In genomic region chr5:98709681-98710080, GRCh38 we compare ENCODE assay signal across 23 cellular contexts.
A peak's percentile ranks its signal among the peaks of the same experiment; 100 is the strongest.
DNase-seq lines count a peak whose midpoint lies in the region; TF ChIP-seq lines count a peak whose summit lies in the region.
"Had no signal": no experiment of that assay in that cellular context is flagged by ENCODE, and none has a peak within 500 bp of the region (broad histone marks: within the 10 kb centered on the region; RNA-seq: fewer than 3 reads in every experiment).

No MANE protein-coding gene starts in this region.

- no peak overlapping the region for H3K4me3 ChIP-seq in dorsolateral prefrontal cortex
- H3K4me3 ChIP-seq: A549, BLaER1, GM12878 had no signal

- DNase-seq in OCI-M1 (lab: John Stamatoyannopoulos, UW): peak; percentile 31
- DNase-seq in amniotic epithelial cell (ENCODE audit: low read depth): peak; percentile 53
- peak; percentile 16 for DNase-seq in iris pigment epithelial cell (ENCODE audit: low read depth)
- DNase-seq in NCI-H748 (lab: John Stamatoyannopoulos, UW; ENCODE audit: unreplicated experiment): no peak
- no peak for DNase-seq in stimulated activated CD4-positive, alpha-beta T cell treated with anti-CD3 and anti-CD28 coated beads, Interleukin-2, amount 100 ng/mL, for 24 hours
- no peak for DNase-seq in dorsolateral prefrontal cortex
- DNase-seq: BE2C; C1 segment of cervical spinal cord; CD4-positive, alpha-beta memory T cell; CD4-positive, CD25-positive, alpha-beta regulatory T cell; CD8-positive, alpha-beta memory T cell; COR-L47; DMS 273 treated with DMSO at 0.1 percent for 48 hours; DMS153; DMS53; DMS79; DND-41; EL; GDM1 had no signal

- intact Hi-C loops in dorsolateral prefrontal cortex (cut with DNase I): no loop called here

- TF ChIP-seq CTCF in dorsolateral prefrontal cortex (IDR thresholded peaks at IDR 0.05 in 54 of 56, conservative IDR thresholded peaks at IDR 0.05 in 2 of 56; ENCODE audit: low read depth in 1 of 56, partially characterized antibody in 56 of 56): no peak

- H3K27me3 ChIP-seq in dorsolateral prefrontal cortex: no peaks in the 10 kb centered on the region
- H3K27me3 ChIP-seq: BE2C, BLaER1 had no signal

- H3K27ac ChIP-seq in dorsolateral prefrontal cortex: no peak overlapping the region
- H3K27ac ChIP-seq: 22Rv1, A549, BLaER1 had no signal

Comparison
In these comparisons a context has a peak if more than half of its experiments do, and no peak if none do; other contexts are left out.
1. DNase-seq: peak in OCI-M1 (single experiment), amniotic epithelial cell (single experiment) and iris pigment epithelial cell (single experiment); none in NCI-H748 (single experiment), stimulated activated CD4-positive, alpha-beta T cell treated with anti-CD3 and anti-CD28 coated beads, Interleukin-2, amount 100 ng/mL, for 24 hours (0 of 2) and dorsolateral prefrontal cortex (0 of 10).